ENCODE assay signal across 9 cellular contexts in genomic region chr1:204127597-204128242, GRCh38. TPM values are rescaled to one million over a fixed set of nuclear protein-coding genes. Genes with fewer than 3 reads are reported as not detected.
DNase-seq lines count a peak whose midpoint lies in the region; ATAC-seq and TF ChIP-seq lines count a peak whose summit lies in the region.
"Had no signal": no experiment of that assay in that cellular context is flagged by ENCODE, and none has a peak within 500 bp of the region (broad histone marks: within the 10 kb centered on the region; RNA-seq: fewer than 3 reads in every experiment).

No MANE protein-coding gene starts in this region.

- no peak overlapping the region for H3K56ac ChIP-seq in IMR-90 (ENCODE audit: extremely low read depth, insufficient read depth, low read length)

- in situ Hi-C loops in IMR-90 (cut with MboI; ENCODE audit: low sequenced_read_pairs): loop anchor here (5.0 kb wide), 1 partner anchor 255 kb away; no protein-coding TSS in a partner anchor

- DNase-seq in DMS153 (lab: John Stamatoyannopoulos, UW) (peak; percentile 80), IMR-90 (peak; percentile 88), NT2/D1 (ENCODE audit: low read depth, low spot score) (peak; percentile 70), cerebellar cortex (ENCODE audit: low spot score) (peak; percentile 61), left colon (peak; percentile 59 to 64), testis (peak; percentile 77), occipital lobe (lab: John Stamatoyannopoulos, UW) (no peak)

- peak overlapping the region; percentile 35 for H2AFZ ChIP-seq in IMR-90 (replicated peaks; ENCODE audit: low read length, poor library complexity)

- H2BK5ac ChIP-seq in IMR-90 (ENCODE audit: low read depth, low read length, poor library complexity, severe bottlenecking): no peak overlapping the region

- TF ChIP-seq RAD21 in IMR-90 (IDR thresholded peaks at IDR 0.05; ENCODE audit: low read length): peak; percentile 99

- H3K4ac ChIP-seq in IMR-90 (ENCODE audit: low read depth, low read length): peak overlapping the region; percentile 70

- dilution Hi-C loops in IMR-90 (cut with HindIII; ENCODE audit: low sequenced_read_pairs, unreplicated experiment): loop anchor here (25.0 kb wide), 1 partner anchor 265 kb away; the partner anchor contains the start of gene SNRPE

- H4K5ac ChIP-seq in IMR-90 (ENCODE audit: low read depth, low read length): no peak overlapping the region

- no peak overlapping the region for H3K18ac ChIP-seq in IMR-90 (ENCODE audit: low read depth, low read length)

- intact Hi-C loops in IMR-90 (cut with micrococcal nuclease): loop anchor here (1.0 to 2.0 kb wide), 4 partner anchors 54 to 267 kb away; partner anchors contain the start of genes SNRPE and SOX13
- intact Hi-C loops in left colon (cut with DNase I, micrococcal nuclease): loop anchor here (2.0 to 10.0 kb wide), 4 partner anchors 55 to 257 kb away; partner anchors contain the start of gene SOX13 (in 1 of the 2)
- intact Hi-C loops in testis (cut with DNase I; ENCODE audit: low total_unique reads): loop anchor here (5.0 to 10.0 kb wide), 2 partner anchors 53 to 255 kb away; partner anchors contain the start of gene SOX13

- peaks cover 19% of the 10 kb centered on the region for H3K4me1 ChIP-seq in IMR-90 (ENCODE audit: control insufficient read depth, insufficient read depth, low read length)
- H3K4me1 ChIP-seq in NT2/D1 (ENCODE audit: insufficient read depth, insufficient read length): peaks cover 43% of the 10 kb centered on the region
- peaks cover 54% of the 10 kb centered on the region for H3K4me1 ChIP-seq in testis

- H3K4me2 ChIP-seq in IMR-90 (ENCODE audit: low read depth, low read length): no peak overlapping the region; the same call in 1 of the 2 replicates

- H3K9me3 ChIP-seq in IMR-90 (ENCODE audit: control insufficient read depth, insufficient read depth, low read length) (no peaks in the 10 kb centered on the region), NT2/D1 (ENCODE audit: insufficient read depth, low read length) (no peaks in the 10 kb centered on the region), testis (no peaks in the 10 kb centered on the region)

- H3K14ac ChIP-seq in IMR-90 (replicated peaks; ENCODE audit: low read depth, low read length): 0 out of 2 replicates have a peak overlapping the region, but pooled peaks have one; percentile 31

- H3K36me3 ChIP-seq in IMR-90 (ENCODE audit: control insufficient read depth, insufficient read depth, low read length) (peaks cover 5% of the 10 kb centered on the region), NT2/D1 (ENCODE audit: insufficient read depth, insufficient read length, low read length) (peaks cover 59% of the 10 kb centered on the region), testis (ENCODE audit: low read depth, missing control alignments) (no peaks in the 10 kb centered on the region)

- H4K8ac ChIP-seq in IMR-90 (ENCODE audit: low read depth in 2 of 2, low read length in 2 of 2): peak overlapping the region in 1 of 2 experiments; percentile 76; a peak in 2 of 4 replicates

- ATAC-seq in IMR-90 (ENCODE audit: low read depth) (peak; percentile 59), left colon (peak; percentile 62), GM21526 (IDR thresholded peaks at IDR 0.05; ENCODE audit: low FRiP score, unreplicated experiment) (no peak)

- TF ChIP-seq POLR2A in IMR-90 (IDR thresholded peaks at IDR 0.05; ENCODE audit: low read depth, low read length) (peak; percentile 59), testis (IDR thresholded peaks at IDR 0.05) (no peak)

- CTCF ChIA-PET in IMR-90 (lab: Yijun Ruan, JAX): interaction anchor here (0.6 to 7.8 kb wide), 10 partner anchors 18 to 284 kb away, joined by 3 to 95 read pairs (median 4); partner anchors contain the start of gene SOX13

- WGBS in IMR-90 (ENCODE audit: extremely low coverage in 2 of 2, insufficient read length in 1 of 2), 2 experiments: 60% methylated on average over 1 of the region's 5 CpGs; no CpG with 5 or more reads in 1 of the 2 experiments
- 54 to 55% methylated on average over 5 of the region's 5 CpGs for WGBS in testis, 2 donors

- POLR2A ChIA-PET in IMR-90 (lab: Charles Lee; ENCODE audit: unreplicated experiment): interaction anchor here (0.5 to 1.0 kb wide), 2 partner anchors 10 to 256 kb away, joined by 3 to 8 read pairs; no protein-coding TSS in a partner anchor

- H3K4me3 ChIP-seq in IMR-90 (ENCODE audit: insufficient read depth, low read depth, low read length) (no peak overlapping the region), NT2/D1 (ENCODE audit: insufficient read length, low read depth) (no peak overlapping the region), testis (no peak overlapping the region)

- peak; percentile 99 for TF ChIP-seq CTCF in IMR-90 (conservative IDR thresholded peaks at IDR 0.05; ENCODE audit: low read depth, low read length)
- TF ChIP-seq CTCF in testis (IDR thresholded peaks at IDR 0.05): peak; percentile 92 to 97 (median 97)

- H2BK20ac ChIP-seq in IMR-90 (ENCODE audit: low read depth, low read length): peak overlapping the region; percentile 55; the same call in 1 of the 2 replicates

- no peaks in the 10 kb centered on the region for H3K27me3 ChIP-seq in IMR-90 (ENCODE audit: control insufficient read depth, insufficient read depth, low read length)
- H3K27me3 ChIP-seq in NT2/D1 (ENCODE audit: insufficient read depth, insufficient read length): no peaks in the 10 kb centered on the region
- no peaks in the 10 kb centered on the region for H3K27me3 ChIP-seq in testis

- BruUV-seq in IMR-90 (replicated peaks; lab: Mats Ljungman, UMichigan): no TSS peak

- H3K9ac ChIP-seq in IMR-90 (ENCODE audit: low read depth, low read length) (no peak overlapping the region), NT2/D1 (ENCODE audit: insufficient read length, low read depth) (no peak overlapping the region)

- H4K20me1 ChIP-seq in IMR-90 (ENCODE audit: insufficient read depth, low read length): no peaks in the 10 kb centered on the region

- H2AK5ac ChIP-seq in IMR-90 (ENCODE audit: low read depth, low read length): peak overlapping the region; percentile 78

- H3K79me1 ChIP-seq in IMR-90 (ENCODE audit: low read depth in 1 of 2, low read length in 2 of 2): no peaks in the 10 kb centered on the region

- H3K9me1 ChIP-seq in IMR-90 (ENCODE audit: insufficient read depth, low read length): peaks cover 14% of the 10 kb centered on the region

- H2BK15ac ChIP-seq in IMR-90 (ENCODE audit: low read depth, low read length): peak overlapping the region; percentile 39; the same call in 1 of the 3 replicates

- H4K91ac ChIP-seq in IMR-90 (ENCODE audit: insufficient read depth, low read depth, low read length): peak overlapping the region; percentile 61; the same call in 1 of the 2 replicates

- no peak overlapping the region; the same call in 1 of the 2 replicates for H2BK120ac ChIP-seq in IMR-90 (ENCODE audit: low read depth, low read length)

- H2AK9ac ChIP-seq in IMR-90 (replicated peaks; ENCODE audit: low read depth, low read length, poor library complexity): peak overlapping the region; percentile 76

- H3K27ac ChIP-seq in IMR-90 (ENCODE audit: insufficient read depth, low read length) (no peak overlapping the region), testis (peak overlapping the region; percentile 59 to 71)

- H3K23ac ChIP-seq in IMR-90 (ENCODE audit: low read depth, low read length): no peak overlapping the region

TF ChIP-seq in IMR-90, 13 proteins besides CTCF, POLR2A, EP300 and RAD21:
- peak; percentile 34; the same call in 1 of the 2 replicates for TF ChIP-seq CEBPB (IDR thresholded peaks at IDR 0.05; ENCODE audit: low read depth, low read length)
- TF ChIP-seq MXI1 (IDR thresholded peaks at IDR 0.05; ENCODE audit: borderline replicate concordance, low read depth, low read length): no peak
- TF ChIP-seq, protein P1, sequence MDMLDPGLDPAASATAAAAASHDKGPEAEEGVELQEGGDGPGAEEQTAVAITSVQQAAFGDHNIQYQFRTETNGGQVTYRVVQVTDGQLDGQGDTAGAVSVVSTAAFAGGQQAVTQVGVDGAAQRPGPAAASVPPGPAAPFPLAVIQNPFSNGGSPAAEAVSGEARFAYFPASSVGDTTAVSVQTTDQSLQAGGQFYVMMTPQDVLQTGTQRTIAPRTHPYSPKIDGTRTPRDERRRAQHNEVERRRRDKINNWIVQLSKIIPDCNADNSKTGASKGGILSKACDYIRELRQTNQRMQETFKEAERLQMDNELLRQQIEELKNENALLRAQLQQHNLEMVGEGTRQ (IDR thresholded peaks at IDR 0.05; ENCODE audit: low read depth, low read length): 0 out of 2 replicates have a peak, but pooled peaks have one; percentile 6
- no peak for TF ChIP-seq RCOR1 (IDR thresholded peaks at IDR 0.05; ENCODE audit: insufficient replicate concordance, low read length)
- no peak for TF ChIP-seq NFE2L2 (IDR thresholded peaks at IDR 0.05; ENCODE audit: low read depth, low read length)
- TF ChIP-seq SMC3 (IDR thresholded peaks at IDR 0.05; ENCODE audit: low read depth, low read length): peak; percentile 99
- TF ChIP-seq BHLHE40 (IDR thresholded peaks at IDR 0.05; ENCODE audit: low read depth, low read length): peak; percentile 74
- no peak; the same call in 1 of the 2 replicates for TF ChIP-seq RFX5 (IDR thresholded peaks at IDR 0.05; ENCODE audit: low read depth, low read length)
- no peak for TF ChIP-seq CHD1 (IDR thresholded peaks at IDR 0.05; ENCODE audit: low read depth, low read length)
- TF ChIP-seq MAFK (IDR thresholded peaks at IDR 0.05; ENCODE audit: low read depth, low read length): no peak
- peak; percentile 80; the same call in 1 of the 2 replicates for TF ChIP-seq MAZ (IDR thresholded peaks at IDR 0.05; ENCODE audit: borderline replicate concordance, low read depth, low read length)
TF ChIP-seq in IMR-90: peak in this region for 5.

RNA-seq across cellular contexts. Expression of gene ETNK2, which starts 24.1 kb away (rescaled TPM):
- total RNA-seq in IMR-90 (2012; rRNA removed) (24.7 and 26.0 TPM in 2 replicates), left colon (1 to 10 TPM; 1.6 to 1.7 TPM), testis (100 to 1,000 TPM; 116 to 227 TPM), occipital lobe (28.1 TPM)
- polyA plus RNA-seq in IMR-90 (2012; rRNA removed) (17.8 and 18.9 TPM in 2 replicates), testis (ENCODE audit: insufficient read depth, low read depth, low replicate concordance) (187 TPM)
- polyA plus RNA-seq in IMR-90 (2012; cell fraction: cytosol; rRNA removed): 12.8 and 21.9 TPM in 2 replicates
- polyA plus RNA-seq in IMR-90 (2012; cell fraction: nucleus; rRNA removed; ENCODE audit: low replicate concordance): 9.1 and 9.2 TPM in 2 replicates

RNA-seq across cellular contexts. Expression of gene REN, which starts 38.4 kb away (rescaled TPM):
- total RNA-seq in IMR-90 (2012; rRNA removed) (0.28 and 0.54 TPM in 2 replicates), left colon (under 1 TPM; 0.18 to 0.59 TPM), testis (not detected), occipital lobe (not detected)
- polyA plus RNA-seq in IMR-90 (2012; rRNA removed) (1.1 and 1.2 TPM in 2 replicates), testis (ENCODE audit: insufficient read depth, low read depth, low replicate concordance) (2.2 TPM)
- 0.27 and 0.78 TPM in 2 replicates for polyA plus RNA-seq in IMR-90 (2012; cell fraction: cytosol; rRNA removed)
- 0.63 and 0.83 TPM in 2 replicates for polyA plus RNA-seq in IMR-90 (2012; cell fraction: nucleus; rRNA removed; ENCODE audit: low replicate concordance)
- total RNA-seq: T-helper 2 cell treated with Interferon-gamma antibody and Interleukin-4, amounts not matched to agents 100 ng/mL and 5 ng/mL, for 36 hours had no signal

RNA-seq across cellular contexts. Expression of gene SOX13, which starts 54.8 kb away (rescaled TPM):
- total RNA-seq in IMR-90 (2012; rRNA removed): 0.54 and 0.56 TPM in 2 replicates
- polyA plus RNA-seq in IMR-90 (2012; rRNA removed): 3.5 TPM in 2 replicates
- 3.2 and 3.5 TPM in 2 replicates for polyA plus RNA-seq in IMR-90 (2012; cell fraction: cytosol; rRNA removed)
- 9.6 and 15.9 TPM in 2 replicates for polyA plus RNA-seq in IMR-90 (2012; cell fraction: nucleus; rRNA removed; ENCODE audit: low replicate concordance)
- 10 to 100 TPM; 36.2 to 38.4 TPM for total RNA-seq in left colon
- 10 to 100 TPM; 29.1 to 33.4 TPM for total RNA-seq in testis
- polyA plus RNA-seq in testis (ENCODE audit: insufficient read depth, low read depth, low replicate concordance): 17.8 TPM
- 0.78 TPM for total RNA-seq in occipital lobe

Comparison
In these comparisons a context has a peak if more than half of its experiments do, and no peak if none do; other contexts are left out.
1. RNA of gene SOX13, which starts 54.8 kb away (total RNA-seq): 36.2 to 38.4 TPM in left colon and 29.1 to 33.4 TPM in testis; 0.78 TPM in occipital lobe (single experiment) and 0.54 to 0.56 TPM in IMR-90; every median in the first group is over 10 times any median in the second.